In genomic region chr19:41888926-41889325, GRCh38 we compare ENCODE assay signal across 19 cellular contexts. TPM values are rescaled to one million over a fixed set of nuclear protein-coding genes. Genes with fewer than 3 reads are reported as not detected.
DNase-seq lines count a peak whose midpoint lies in the region; ATAC-seq and TF ChIP-seq lines count a peak whose summit lies in the region.
"Had no signal": no experiment of that assay in that cellular context is flagged by ENCODE, and none has a peak within 500 bp of the region (broad histone marks: within the 10 kb centered on the region; RNA-seq: fewer than 3 reads in every experiment).

No MANE protein-coding gene starts in this region.

- no peaks in the 10 kb centered on the region for H3K9me3 Mint-ChIP-seq in activated CD4-positive, alpha-beta T cell treated with anti-CD3 and anti-CD28 coated beads for 36 hours (ENCODE audit: low read depth)
- no peaks in the 10 kb centered on the region for H3K9me3 Mint-ChIP-seq in HFFc6
- no peaks in the 10 kb centered on the region for H3K9me3 Mint-ChIP-seq in activated naive CD4-positive, alpha-beta T cell treated with anti-CD3 and anti-CD28 coated beads, Interleukin-2, amount 50 U/mL, for 72 hours
- H3K9me3 Mint-ChIP-seq in natural killer cell treated with Interleukin-12 subunit alpha and Interleukin-12 subunit beta and Interleukin-15 and Interleukin-18, amount 100 ng/mL, for 72 hours = no peaks in the 10 kb centered on the region
- H3K9me3 Mint-ChIP-seq: memory B cell, neural crest cell had no signal

- no peaks in the 10 kb centered on the region for H3K36me3 ChIP-seq in body of pancreas (replicated peaks in 1 of 2; ENCODE audit: insufficient read depth in 1 of 2, low read depth in 2 of 2)

- no peak overlapping the region for H3K4me3 ChIP-seq in body of pancreas
- H3K4me3 ChIP-seq: PC-9, right atrium auricular region, tibial artery had no signal

- H3K4me3 Mint-ChIP-seq in activated CD4-positive, alpha-beta T cell treated with anti-CD3 and anti-CD28 coated beads for 36 hours = no peak overlapping the region
- no peak overlapping the region for H3K4me3 Mint-ChIP-seq in HFFc6
- H3K4me3 Mint-ChIP-seq in natural killer cell treated with Interleukin-12 subunit alpha and Interleukin-12 subunit beta and Interleukin-15 and Interleukin-18, amount 100 ng/mL, for 72 hours = peak overlapping the region; percentile 97
- H3K4me3 Mint-ChIP-seq: neural crest cell had no signal

- 82 to 91% methylated on average over 12 of the region's 12 CpGs for WGBS in body of pancreas, 2 donors

- peaks cover 64% of the 10 kb centered on the region for H3K4me1 Mint-ChIP-seq in activated CD4-positive, alpha-beta T cell treated with anti-CD3 and anti-CD28 coated beads for 36 hours
- H3K4me1 Mint-ChIP-seq in HFFc6 (ENCODE audit: low read depth) = peaks cover 33% of the 10 kb centered on the region
- H3K4me1 Mint-ChIP-seq in natural killer cell treated with Interleukin-12 subunit alpha and Interleukin-12 subunit beta and Interleukin-15 and Interleukin-18, amount 100 ng/mL, for 72 hours (ENCODE audit: low read depth in 2 of 2) = peaks cover 57 to 71% of the 10 kb centered on the region in 2 donors

- CTCF ChIA-PET in activated CD4-positive, alpha-beta T cell treated with anti-CD3 and anti-CD28 coated beads for 36 hours (lab: Charles Lee) = interaction anchor here (0.9 to 8.2 kb wide), 7 partner anchors 9 to 68 kb away, joined by 3 to 62 read pairs (median 4); no protein-coding TSS in a partner anchor

- ATAC-seq in activated CD4-positive, alpha-beta T cell treated with anti-CD3 and anti-CD28 coated beads for 36 hours = no peak
- ATAC-seq in activated naive CD4-positive, alpha-beta T cell treated with anti-CD3 and anti-CD28 coated beads, Interleukin-2, amount 50 U/mL, for 72 hours = no peak
- ATAC-seq in natural killer cell treated with Interleukin-12 subunit alpha and Interleukin-12 subunit beta and Interleukin-15 and Interleukin-18, amount 100 ng/mL, for 72 hours = no peak
- no peak for ATAC-seq in GM21360 (IDR thresholded peaks at IDR 0.05; ENCODE audit: unreplicated experiment)
- no peak for ATAC-seq in body of pancreas

- intact Hi-C loops in activated CD4-positive, alpha-beta T cell treated with anti-CD3 and anti-CD28 coated beads for 36 hours (cut with DNase I, micrococcal nuclease) = loop anchor here (1.0 to 10.0 kb wide), 4 partner anchors 38 to 326 kb away; partner anchors contain the start of genes DEDD2 (in 1 of the 2), ERFL (in 1 of the 2), RABAC1 (in 1 of the 2) and ZNF574 (in 1 of the 2)
- intact Hi-C loops in body of pancreas (cut with DNase I) = no loop called here

- DNase-seq in activated CD4-positive, alpha-beta T cell treated with anti-CD3 and anti-CD28 coated beads for 36 hours = no peak
- DNase-seq in activated CD4-positive, alpha-beta T cell treated with anti-CD3 and anti-CD28 coated beads, Interleukin-2, amount 50 U/mL, for 1 hour = no peak
- DNase-seq in HFFc6 (no peak), GM19240 (ENCODE audit: insufficient read length, low spot score) (no peak), body of pancreas (no peak)
- DNase-seq in activated naive CD4-positive, alpha-beta T cell treated with anti-CD3 and anti-CD28 coated beads, Interleukin-2, amount 50 U/mL, for 72 hours (ENCODE audit: low spot score in 2 of 2) = no peak
- no peak for DNase-seq in natural killer cell treated with Interleukin-12 subunit alpha and Interleukin-12 subunit beta and Interleukin-15 and Interleukin-18, amount 100 ng/mL, for 72 hours (ENCODE audit: low spot score)
- DNase-seq: 8988T, cortex of kidney, esophagus squamous epithelium, H7, NCI-H2029 treated with DMSO at 0.1 percent for 48 hours, NCI-H524 treated with DMSO at 0.1 percent for 48 hours, PC-9, tibial artery had no signal

- peaks cover 52% of the 10 kb centered on the region for H3K36me3 Mint-ChIP-seq in activated CD4-positive, alpha-beta T cell treated with anti-CD3 and anti-CD28 coated beads for 36 hours (ENCODE audit: low read depth)
- H3K36me3 Mint-ChIP-seq in HFFc6 (ENCODE audit: low read depth) = no peaks in the 10 kb centered on the region; the same call in 1 of the 2 replicates
- H3K36me3 Mint-ChIP-seq in activated naive CD4-positive, alpha-beta T cell treated with anti-CD3 and anti-CD28 coated beads, Interleukin-2, amount 50 U/mL, for 72 hours = peaks cover 21 to 42% of the 10 kb centered on the region in 2 donors
- peaks cover 10% of the 10 kb centered on the region for H3K36me3 Mint-ChIP-seq in natural killer cell treated with Interleukin-12 subunit alpha and Interleukin-12 subunit beta and Interleukin-15 and Interleukin-18, amount 100 ng/mL, for 72 hours

- TF ChIP-seq POLR2A in body of pancreas (IDR thresholded peaks at IDR 0.05) = no peak

- peak; percentile 26 for TF ChIP-seq CTCF in HFFc6 (IDR thresholded peaks at IDR 0.05)
- no peak for TF ChIP-seq CTCF in body of pancreas (IDR thresholded peaks at IDR 0.05)

- H3K4me1 ChIP-seq in body of pancreas = peaks cover 36% of the 10 kb centered on the region

- H3K27ac ChIP-seq in body of pancreas = no peak overlapping the region
- H3K27ac ChIP-seq: PC-9, right atrium auricular region, tibial artery had no signal

- peak overlapping the region; percentile 49 for H3K27ac Mint-ChIP-seq in activated CD4-positive, alpha-beta T cell treated with anti-CD3 and anti-CD28 coated beads for 36 hours
- no peak overlapping the region for H3K27ac Mint-ChIP-seq in HFFc6
- H3K27ac Mint-ChIP-seq in activated naive CD4-positive, alpha-beta T cell treated with anti-CD3 and anti-CD28 coated beads, Interleukin-2, amount 50 U/mL, for 72 hours = peak overlapping the region; percentile 76 to 85
- peak overlapping the region; percentile 79 to 87 for H3K27ac Mint-ChIP-seq in natural killer cell treated with Interleukin-12 subunit alpha and Interleukin-12 subunit beta and Interleukin-15 and Interleukin-18, amount 100 ng/mL, for 72 hours

- POLR2A ChIA-PET in activated CD4-positive, alpha-beta T cell treated with anti-CD3 and anti-CD28 coated beads for 36 hours (lab: Charles Lee) = no interaction called here

- H3K27me3 ChIP-seq in body of pancreas = no peaks in the 10 kb centered on the region
- H3K27me3 ChIP-seq: esophagus squamous epithelium, right atrium auricular region, tibial artery had no signal

- H3K9me3 ChIP-seq in body of pancreas = no peaks in the 10 kb centered on the region
- H3K9me3 ChIP-seq: esophagus squamous epithelium, right atrium auricular region, tibial artery had no signal

- H3K27me3 Mint-ChIP-seq in activated CD4-positive, alpha-beta T cell treated with anti-CD3 and anti-CD28 coated beads for 36 hours = no peaks in the 10 kb centered on the region
- H3K27me3 Mint-ChIP-seq in HFFc6 (ENCODE audit: insufficient read depth) = no peaks in the 10 kb centered on the region; the same call in 1 of the 2 replicates
- H3K27me3 Mint-ChIP-seq in natural killer cell treated with Interleukin-12 subunit alpha and Interleukin-12 subunit beta and Interleukin-15 and Interleukin-18, amount 100 ng/mL, for 72 hours = no peaks in the 10 kb centered on the region
- H3K27me3 Mint-ChIP-seq: memory B cell had no signal

RNA-seq across cellular contexts. Expression of gene ARHGEF1, which starts 5.9 kb away (rescaled TPM):
- 100 to 1,000 TPM; 231 to 276 TPM for total RNA-seq in activated CD4-positive, alpha-beta T cell treated with anti-CD3 and anti-CD28 coated beads for 36 hours
- 10 to 100 TPM; 63.8 to 73.3 (median 68.2) TPM for total RNA-seq in HFFc6 (2021; fragmentation: NEBNext Ultra II Directional; extraction: Animal tissue kit (Norgen Biotek cat#: 25700))
- 100 to 1,000 TPM; 361 to 383 TPM for total RNA-seq in activated naive CD4-positive, alpha-beta T cell treated with anti-CD3 and anti-CD28 coated beads, Interleukin-2, amount 50 U/mL, for 72 hours
- 100 to 1,000 TPM; 321 to 444 TPM for total RNA-seq in natural killer cell treated with Interleukin-12 subunit alpha and Interleukin-12 subunit beta and Interleukin-15 and Interleukin-18, amount 100 ng/mL, for 72 hours
- total RNA-seq in body of pancreas = 100 to 1,000 TPM in 1 of 2 donors, 10 to 100 TPM in 1; 43.8 to 104 TPM

RNA-seq across cellular contexts. Expression of gene CD79A, which starts 11.8 kb away (rescaled TPM):
- 1 to 10 TPM; 4.0 to 4.1 TPM for total RNA-seq in activated CD4-positive, alpha-beta T cell treated with anti-CD3 and anti-CD28 coated beads for 36 hours
- under 1 TPM in 4 of 6 experiments, not detected in 2; 0.23 to 0.62 (median 0.35) TPM for total RNA-seq in HFFc6 (2021; fragmentation: NEBNext Ultra II Directional; extraction: Animal tissue kit (Norgen Biotek cat#: 25700))
- total RNA-seq in activated naive CD4-positive, alpha-beta T cell treated with anti-CD3 and anti-CD28 coated beads, Interleukin-2, amount 50 U/mL, for 72 hours = 1 to 10 TPM; 3.3 to 7.0 TPM
- 1 to 10 TPM in 1 of 2 donors, under 1 TPM in 1; 0.93 to 1.8 TPM for total RNA-seq in natural killer cell treated with Interleukin-12 subunit alpha and Interleukin-12 subunit beta and Interleukin-15 and Interleukin-18, amount 100 ng/mL, for 72 hours
- not detected for total RNA-seq in body of pancreas
- total RNA-seq: H7 had no signal

RNA-seq across cellular contexts. Expression of gene RPS19, which starts 28.9 kb away (rescaled TPM):
- total RNA-seq in activated CD4-positive, alpha-beta T cell treated with anti-CD3 and anti-CD28 coated beads for 36 hours = 1,000 to 10,000 TPM; 2,342 to 3,204 TPM
- total RNA-seq in HFFc6 (2021; fragmentation: NEBNext Ultra II Directional; extraction: Animal tissue kit (Norgen Biotek cat#: 25700)) = 1,000 to 10,000 TPM; 2,312 to 2,495 (median 2,438) TPM
- 1,000 to 10,000 TPM; 3,521 to 4,779 TPM for total RNA-seq in activated naive CD4-positive, alpha-beta T cell treated with anti-CD3 and anti-CD28 coated beads, Interleukin-2, amount 50 U/mL, for 72 hours
- 1,000 to 10,000 TPM; 1,532 to 1,595 TPM for total RNA-seq in natural killer cell treated with Interleukin-12 subunit alpha and Interleukin-12 subunit beta and Interleukin-15 and Interleukin-18, amount 100 ng/mL, for 72 hours
- total RNA-seq in body of pancreas = 100 to 1,000 TPM; 454 to 832 TPM

RNA-seq across cellular contexts. Expression of gene ERFL, which starts 39.3 kb away (rescaled TPM):
- 1 to 10 TPM; 1.7 to 1.9 TPM for total RNA-seq in activated CD4-positive, alpha-beta T cell treated with anti-CD3 and anti-CD28 coated beads for 36 hours
- total RNA-seq in HFFc6 (2021; fragmentation: NEBNext Ultra II Directional; extraction: Animal tissue kit (Norgen Biotek cat#: 25700)) = under 1 TPM in 4 of 6 experiments, not detected in 2; 0.09 to 0.17 (median 0.12) TPM
- total RNA-seq in activated naive CD4-positive, alpha-beta T cell treated with anti-CD3 and anti-CD28 coated beads, Interleukin-2, amount 50 U/mL, for 72 hours = 1 to 10 TPM; 1.7 to 2.9 TPM
- total RNA-seq in natural killer cell treated with Interleukin-12 subunit alpha and Interleukin-12 subunit beta and Interleukin-15 and Interleukin-18, amount 100 ng/mL, for 72 hours = under 1 TPM; 0.67 TPM
- total RNA-seq in body of pancreas = not detected
- total RNA-seq: esophagus squamous epithelium, H7, right atrium auricular region had no signal

RNA-seq across cellular contexts. Expression of gene DMRTC2, which starts 44.1 kb away (rescaled TPM):
- total RNA-seq in activated CD4-positive, alpha-beta T cell treated with anti-CD3 and anti-CD28 coated beads for 36 hours = not detected
- not detected for total RNA-seq in HFFc6 (2021; fragmentation: NEBNext Ultra II Directional; extraction: Animal tissue kit (Norgen Biotek cat#: 25700))
- total RNA-seq in activated naive CD4-positive, alpha-beta T cell treated with anti-CD3 and anti-CD28 coated beads, Interleukin-2, amount 50 U/mL, for 72 hours = not detected
- not detected for total RNA-seq in natural killer cell treated with Interleukin-12 subunit alpha and Interleukin-12 subunit beta and Interleukin-15 and Interleukin-18, amount 100 ng/mL, for 72 hours
- not detected for total RNA-seq in body of pancreas
- total RNA-seq: esophagus squamous epithelium, H7, neural crest cell, PC-9, right atrium auricular region had no signal
